In genomic region chr22:29738118-29738815, GRCh38 we compare ENCODE assay signal across 32 cellular contexts. TPM values are rescaled to one million over a fixed set of nuclear protein-coding genes. Genes with fewer than 3 reads are reported as not detected.
"Had no signal": no experiment of that assay in that cellular context is flagged by ENCODE, and none has a peak within 500 bp of the region (broad histone marks: within the 10 kb centered on the region; RNA-seq: fewer than 3 reads in every experiment).

No MANE protein-coding gene starts in this region.

- H3K27ac ChIP-seq: epithelial cell of prostate, gastrocnemius medialis, heart left ventricle, hepatocyte, left lung, prostate gland, sigmoid colon, stomach, thyroid gland, vagina had no signal

- H3K4me1 ChIP-seq: left lung, prostate gland, stomach had no signal

- DNase-seq: effector CD8-positive, alpha-beta T cell; endodermal cell; gastrocnemius medialis; mesenchymal stem cell; mucosa of descending colon; naive B cell; sigmoid colon; stimulated activated CD4-positive, alpha-beta T cell treated with anti-CD3 and anti-CD28 coated beads, Interleukin-2, amount 100 ng/mL, for 24 hours; stimulated activated CD4-positive, alpha-beta T cell treated with anti-CD3 and anti-CD28 coated beads, Interleukin-4, amount 100 ng/mL, for 24 hours; stimulated activated naive CD4-positive, alpha-beta T cell treated with Interleukin-2 at 50 U/mL for 16 hours; stomach had no signal

- H3K9me3 ChIP-seq: gastrocnemius medialis, heart left ventricle, left lung, mucosa of descending colon, prostate gland, sigmoid colon, stomach, thyroid gland, vagina had no signal

- H3K36me3 ChIP-seq: prostate gland had no signal

- H3K4me3 ChIP-seq: gastrocnemius medialis, heart left ventricle, hepatocyte, left lung, mucosa of descending colon, prostate gland, sigmoid colon, stomach, thyroid gland, vagina had no signal

- H3K27me3 ChIP-seq: gastrocnemius medialis, heart left ventricle, hepatocyte, left lung, sigmoid colon, stomach, thyroid gland, vagina had no signal

- ATAC-seq: esophagus mucosa; gastrocnemius medialis; left lung; natural killer cell treated with Interleukin-12 subunit alpha and Interleukin-12 subunit beta and Interleukin-15 and Interleukin-18, amount 100 ng/mL, for 72 hours; stimulated activated effector memory CD8-positive, alpha-beta T cell treated with anti-CD3 and anti-CD28 coated beads, Interleukin-12 subunit alpha, Interleukin-12 subunit beta, amount 100 ng/mL, for 72 hours had no signal

RNA-seq across cellular contexts. Expression of gene CABP7, which starts 18.5 kb away (rescaled TPM):
- total RNA-seq: esophagus mucosa, gastrocnemius medialis, heart left ventricle, hepatocyte, kidney epithelial cell, left cardiac atrium, left lung, lower leg skin, lung microvascular endothelial cell, mesothelial cell of epicardium, neural crest cell, osteocyte, right cardiac atrium, skeletal muscle tissue, stomach, subcutaneous adipose tissue, ureter, vagina had no signal
